ENCODE assay signal across 15 cellular contexts in the genomic region with DNA sequence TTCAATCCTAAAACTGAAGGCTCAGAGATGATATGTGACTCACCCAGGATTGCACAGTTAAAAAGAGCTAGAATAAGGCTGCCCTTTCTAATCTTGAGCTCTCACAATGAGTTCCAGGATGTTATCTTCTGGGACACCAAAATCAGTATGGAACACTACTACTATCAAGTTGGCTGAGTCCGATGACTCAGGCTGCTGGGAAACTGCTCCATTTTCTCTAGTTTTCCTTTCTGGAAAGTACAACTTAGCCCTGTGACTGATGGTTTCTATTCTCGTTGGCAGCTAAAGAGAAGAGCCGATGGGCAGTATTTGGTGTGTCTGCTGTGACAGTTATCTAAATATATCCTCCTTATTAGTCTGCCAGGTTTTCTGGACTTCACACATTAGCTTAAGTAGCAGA. TPM values are rescaled to one million over a fixed set of nuclear protein-coding genes. Genes with fewer than 3 reads are reported as not detected.
A peak's percentile ranks its signal among the peaks of the same experiment; 100 is the strongest.
DNase-seq lines count a peak whose midpoint lies in the region; ATAC-seq and TF ChIP-seq lines count a peak whose summit lies in the region.
"Had no signal": no experiment of that assay in that cellular context is flagged by ENCODE, and none has a peak within 500 bp of the region (broad histone marks: within the 10 kb centered on the region; RNA-seq: fewer than 3 reads in every experiment).

No MANE protein-coding gene starts in this region.

- WGBS in body of pancreas, 2 donors, result 66 to 67% methylated on average over 3 of the region's 3 CpGs
- WGBS in heart right ventricle, 2 donors, result 25 to 27% methylated on average over 3 of the region's 3 CpGs

- DNase-seq in GM03348 (ENCODE audit: low spot score) (peak; percentile 29), body of pancreas (no peak), heart right ventricle (no peak), omental fat pad (ENCODE audit: low spot score) (no peak), EL (no peak), glomerular visceral epithelial cell (ENCODE audit: extremely low spot score) (no peak), SHP77 (lab: John Stamatoyannopoulos, UW) (no peak), NCI-H748 (lab: John Stamatoyannopoulos, UW; ENCODE audit: unreplicated experiment) (no peak)
- DNase-seq: activated CD4-positive, alpha-beta memory T cell treated with anti-CD3 and anti-CD28 coated beads, Interleukin-2, amount 10 ng/mL, durations not matched to agents 7 days and 5 days; activated T-cell treated with anti-CD3 and anti-CD28 coated beads, Interleukin-2, amount 50 U/mL, for 24 hours; CD8-positive, alpha-beta memory T cell; central memory CD4-positive, alpha-beta T cell; DMS79 treated with DMSO at 0.1 percent for 48 hours; NCI-H1436 treated with DMSO at 0.1 percent for 48 hours; NK-92 treated with Interleukin-12 subunit alpha and Interleukin-12 subunit beta, amount 100 ng/mL, for 24 hours had no signal

- peak; percentile 27 for ATAC-seq in body of pancreas
- ATAC-seq in heart right ventricle, result peak in 7 of 8 donors; percentile 34 to 97 (median 74)
- ATAC-seq in omental fat pad (ENCODE audit: low FRiP score), result peak; percentile 93

- H3K9me3 ChIP-seq in body of pancreas (no peaks in the 10 kb centered on the region), heart right ventricle (peaks cover 0 to 9% (median 0%) of the 10 kb centered on the region in 11 donors)

- no peaks in the 10 kb centered on the region for H3K36me3 ChIP-seq in body of pancreas (replicated peaks in 1 of 2; ENCODE audit: insufficient read depth in 1 of 2, low read depth in 2 of 2)
- H3K36me3 ChIP-seq in heart right ventricle, result no peaks in the 10 kb centered on the region

- TF ChIP-seq CTCF in body of pancreas (IDR thresholded peaks at IDR 0.05) (no peak), heart right ventricle (IDR thresholded peaks at IDR 0.05) (no peak), omental fat pad (IDR thresholded peaks at IDR 0.05) (no peak)

- H3K27me3 ChIP-seq in body of pancreas (no peaks in the 10 kb centered on the region), heart right ventricle (no peaks in the 10 kb centered on the region)

- no peaks in the 10 kb centered on the region for H3K4me1 ChIP-seq in body of pancreas
- H3K4me1 ChIP-seq in heart right ventricle, result peaks cover 2 to 25% (median 19%) of the 10 kb centered on the region in 9 donors

- no peak overlapping the region for H3K27ac ChIP-seq in body of pancreas
- H3K27ac ChIP-seq in heart right ventricle, result peak overlapping the region in 4 of 10 donors; percentile 33 to 57 (median 46)

- no peak for TF ChIP-seq POLR2A in body of pancreas (IDR thresholded peaks at IDR 0.05)

- intact Hi-C loops in body of pancreas (cut with DNase I) (no loop called here), heart right ventricle (cut with DNase I) (no loop called here)

- H3K4me3 ChIP-seq in body of pancreas, result no peak overlapping the region
- H3K4me3 ChIP-seq in heart right ventricle, result no peak overlapping the region

RNA-seq across cellular contexts. Expression of a gene that starts 37.9 kb away (rescaled TPM):
- total RNA-seq in body of pancreas (10 to 100 TPM in 1 of 2 donors, 1 to 10 TPM in 1; 6.5 to 10.5 TPM), heart right ventricle (10 to 100 TPM; 16.6 to 27.4 (median 21.0) TPM), omental fat pad (10 to 100 TPM; 26.9 to 78.0 (median 54.9) TPM)
- 10 to 100 TPM; 15.2 to 15.8 TPM for polyA plus RNA-seq in heart right ventricle
- total RNA-seq: activated CD4-positive, alpha-beta memory T cell treated with anti-CD3 and anti-CD28 coated beads, Interleukin-2, amount 10 ng/mL, durations not matched to agents 7 days and 5 days had no signal
- polyA plus RNA-seq: CD8-positive, alpha-beta memory T cell had no signal

Comparison
In these comparisons a context has a peak if more than half of its experiments do, and no peak if none do; other contexts are left out.
1. ATAC-seq: peak in every context shown above with its lines; median percentile 93 in omental fat pad; 74 in heart right ventricle; 27 in body of pancreas.